In genomic region chr13:97386832-97387486, GRCh38 we compare ENCODE assay signal across 8 cellular contexts.
DNase-seq lines count a peak whose midpoint lies in the region; ATAC-seq lines count a peak whose summit lies in the region.

No MANE protein-coding gene starts in this region.

- peak overlapping the region; percentile 23 to 73 for H3K27ac Mint-ChIP-seq in stimulated activated naive CD8-positive, alpha-beta T cell treated with anti-CD3 and anti-CD28 coated beads, Interleukin-15, amount 100 ng/mL, for 72 hours

- H3K9me3 Mint-ChIP-seq in stimulated activated naive CD8-positive, alpha-beta T cell treated with anti-CD3 and anti-CD28 coated beads, Interleukin-15, amount 100 ng/mL, for 72 hours = peaks cover 0 to 4% of the 10 kb centered on the region in 2 donors

- peak; percentile 27 to 30 for DNase-seq in activated T-cell treated with anti-CD3 and anti-CD28 coated beads, Interleukin-2, amount 50 U/mL, for 48 hours
- no peak for DNase-seq in activated T-cell treated with anti-CD3 and anti-CD28 coated beads, Interleukin-2, amount 50 U/mL, for 1 hour
- DNase-seq in NOMO-1 treated with DMSO at 0.1 percent for 48 hours (lab: John Stamatoyannopoulos, UW; ENCODE audit: unreplicated experiment) (peak; percentile 68), head of caudate nucleus (peak in 30 of 42 donors; percentile 21 to 68 (median 49)), superior temporal gyrus (ENCODE audit: extremely low spot score) (no peak), NCI-H345 treated with DMSO at 0.1 percent for 48 hours (lab: John Stamatoyannopoulos, UW; ENCODE audit: unreplicated experiment) (no peak), NCI-H2196 (lab: John Stamatoyannopoulos, UW; ENCODE audit: unreplicated experiment) (no peak)
- peak; percentile 28 to 67 for DNase-seq in stimulated activated naive CD8-positive, alpha-beta T cell treated with anti-CD3 and anti-CD28 coated beads, Interleukin-15, amount 100 ng/mL, for 72 hours

- intact Hi-C loops in head of caudate nucleus (cut with DNase I) = no loop called here

- no peaks in the 10 kb centered on the region for H3K27me3 Mint-ChIP-seq in stimulated activated naive CD8-positive, alpha-beta T cell treated with anti-CD3 and anti-CD28 coated beads, Interleukin-15, amount 100 ng/mL, for 72 hours

- peak overlapping the region; percentile 18 to 52 for H3K4me3 Mint-ChIP-seq in stimulated activated naive CD8-positive, alpha-beta T cell treated with anti-CD3 and anti-CD28 coated beads, Interleukin-15, amount 100 ng/mL, for 72 hours

- peak; percentile 99 for ATAC-seq in stimulated activated naive CD8-positive, alpha-beta T cell treated with anti-CD3 and anti-CD28 coated beads, Interleukin-15, amount 100 ng/mL, for 72 hours

- peaks cover 36% of the 10 kb centered on the region for H3K4me1 Mint-ChIP-seq in stimulated activated naive CD8-positive, alpha-beta T cell treated with anti-CD3 and anti-CD28 coated beads, Interleukin-15, amount 100 ng/mL, for 72 hours

Comparison
In these comparisons a context has a peak if more than half of its experiments do, and no peak if none do; other contexts are left out.
1. DNase-seq: peak in activated T-cell treated with anti-CD3 and anti-CD28 coated beads, Interleukin-2, amount 50 U/mL, for 48 hours (2 of 2), NOMO-1 treated with DMSO at 0.1 percent for 48 hours (single experiment), head of caudate nucleus (30 of 42) and stimulated activated naive CD8-positive, alpha-beta T cell treated with anti-CD3 and anti-CD28 coated beads, Interleukin-15, amount 100 ng/mL, for 72 hours (2 of 2); none in activated T-cell treated with anti-CD3 and anti-CD28 coated beads, Interleukin-2, amount 50 U/mL, for 1 hour (single experiment), superior temporal gyrus (single experiment), NCI-H345 treated with DMSO at 0.1 percent for 48 hours (single experiment) and NCI-H2196 (single experiment).